Comparison of ENCODE assay signal across 24 cellular contexts in the genomic region with DNA sequence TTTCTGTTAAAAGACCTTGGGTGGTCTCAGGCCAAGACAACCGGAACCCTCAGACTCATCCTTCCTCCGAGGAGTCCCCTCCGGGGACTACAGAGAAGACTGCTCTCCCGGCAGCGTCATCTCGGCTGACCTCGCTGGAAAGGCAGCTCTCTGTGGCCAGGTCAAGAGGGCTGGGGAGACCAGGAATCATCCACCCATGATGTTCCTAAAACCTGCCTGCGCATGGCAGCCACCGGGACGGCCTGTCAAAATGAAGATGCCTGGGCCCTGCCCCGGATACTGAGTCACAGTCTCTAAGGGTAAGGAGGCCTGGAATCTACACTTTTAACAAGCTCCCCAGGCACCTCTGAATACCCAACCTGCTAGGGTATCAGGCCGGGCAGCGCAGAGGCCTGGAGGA.
DNase-seq lines count a peak whose midpoint lies in the region; ATAC-seq, FAIRE-seq and TF ChIP-seq lines count a peak whose summit lies in the region.
"Had no signal": no experiment of that assay in that cellular context is flagged by ENCODE, and none has a peak within 500 bp of the region (broad histone marks: within the 10 kb centered on the region; RNA-seq: fewer than 3 reads in every experiment).

No MANE protein-coding gene starts in this region.

- H3K4me3 ChIP-seq in PC-3 (ENCODE audit: low read length) (no peak overlapping the region), H1 (ENCODE audit: extremely low read depth in 1 of 4, insufficient read depth in 2 of 4, low read depth in 3 of 4, low read length in 4 of 4) (no peak overlapping the region), mesendoderm (ENCODE audit: low read length) (no peak overlapping the region), trophoblast cell (ENCODE audit: low read depth, low read length) (no peak overlapping the region), left lung (no peak overlapping the region)
- H3K4me3 ChIP-seq: A549; BLaER1 treated with 17β-estradiol and CSF1 and Interleukin-3, amounts not matched to agents 10 nM and 100 nM; GM12878; GM23338; HAP-1 had no signal

- H3K79me1 ChIP-seq in H1 (ENCODE audit: low read depth, low read length) (no peaks in the 10 kb centered on the region), mesendoderm (ENCODE audit: low read length) (no peaks in the 10 kb centered on the region), trophoblast cell (ENCODE audit: low read length) (no peaks in the 10 kb centered on the region)

- H3K79me2 ChIP-seq in PC-3 (ENCODE audit: low read length) (no peaks in the 10 kb centered on the region), H1 (ENCODE audit: control insufficient read depth in 1 of 2, insufficient read depth in 2 of 2, low read length in 2 of 2) (no peaks in the 10 kb centered on the region), mesendoderm (ENCODE audit: control insufficient read depth, insufficient read depth, low read length) (no peaks in the 10 kb centered on the region), trophoblast cell (ENCODE audit: control insufficient read depth, insufficient read depth, low read length, poor library complexity) (no peaks in the 10 kb centered on the region)

- FAIRE-seq in H1 (lab: Jason Lieb, UNC) = no peak
- FAIRE-seq: A549, D721Med, GM12878, H54 had no signal

- H3K18ac ChIP-seq in H1 (ENCODE audit: extremely low read depth, low read length) (no peak overlapping the region), mesendoderm (ENCODE audit: low read length) (no peak overlapping the region), trophoblast cell (ENCODE audit: low read length) (no peak overlapping the region)

- no peaks in the 10 kb centered on the region for H3K9me3 Mint-ChIP-seq in naive thymus-derived CD8-positive, alpha-beta T cell
- H3K9me3 Mint-ChIP-seq: CD14-positive monocyte; CD4-positive, alpha-beta T cell; CD8-positive, alpha-beta memory T cell; GM23338; HFFc6 had no signal

- DNase-seq in PC-3 (no peak), H1 (ENCODE audit: low read depth in 1 of 2, low spot score in 2 of 2) (no peak), mesendoderm (peak; percentile 47), NCI-H510A treated with DMSO at 0.1 percent for 48 hours (lab: John Stamatoyannopoulos, UW) (no peak), trophoblast cell (no peak), left lung (no peak)
- no peak for DNase-seq in naive thymus-derived CD8-positive, alpha-beta T cell
- DNase-seq: AML-193; CD4-positive, alpha-beta T cell; DMS 273 treated with DMSO at 0.1 percent for 48 hours; DMS79; EL; GDM1; HFFc6 had no signal

- H3K9me2 ChIP-seq in PC-3 (replicated peaks; ENCODE audit: low read length) = no peaks in the 10 kb centered on the region

- no peaks in the 10 kb centered on the region for H4K20me1 ChIP-seq in PC-3 (ENCODE audit: low read length)
- no peaks in the 10 kb centered on the region for H4K20me1 ChIP-seq in H1 (replicated peaks in 1 of 2; ENCODE audit: control insufficient read depth in 1 of 2, insufficient read depth in 2 of 2, low read length in 2 of 2)

- H4K8ac ChIP-seq in H1 (ENCODE audit: extremely low read depth, insufficient read depth, low read length) (no peak overlapping the region), mesendoderm (ENCODE audit: low read depth, low read length) (no peak overlapping the region), trophoblast cell (ENCODE audit: low read depth, low read length) (no peak overlapping the region)

- H3K4me2 ChIP-seq in PC-3 (ENCODE audit: low read length) (no peak overlapping the region), H1 (ENCODE audit: insufficient read depth in 1 of 2, low read depth in 2 of 2, low read length in 2 of 2) (no peak overlapping the region), mesendoderm (ENCODE audit: low read length) (no peak overlapping the region), trophoblast cell (ENCODE audit: low read length) (no peak overlapping the region)
- H3K4me2 ChIP-seq: A549; BLaER1 treated with 17β-estradiol and CSF1 and Interleukin-3, amounts not matched to agents 10 nM and 100 nM; GM23338 had no signal

- no peaks in the 10 kb centered on the region for H3F3A ChIP-seq in PC-3 (ENCODE audit: low read length, unreplicated experiment)

- H2BK120ac ChIP-seq in H1 (replicated peaks; ENCODE audit: low read depth, low read length) (no peak overlapping the region), mesendoderm (ENCODE audit: low read depth, low read length) (no peak overlapping the region), trophoblast cell (ENCODE audit: insufficient read depth, low read length, poor library complexity) (no peak overlapping the region)

- H2BK15ac ChIP-seq in H1 (ENCODE audit: low read length) = peak overlapping the region; percentile 31; the same call in 1 of the 2 replicates
- no peak overlapping the region for H2BK15ac ChIP-seq in mesendoderm (replicated peaks; ENCODE audit: low read depth)

- H2BK12ac ChIP-seq in H1 (ENCODE audit: low read depth, low read length) (0 out of 2 replicates have a peak overlapping the region, but pooled peaks have one; percentile 33), trophoblast cell (ENCODE audit: low read length) (no peak overlapping the region)

- TF ChIP-seq EP300 in H1 (IDR thresholded peaks at IDR 0.05; ENCODE audit: borderline replicate concordance in 1 of 2, low read depth in 2 of 2, low read length in 2 of 2) = no peak

- peaks cover 9 to 17% (median 14%) of the 10 kb centered on the region in 4 donors for H3K4me1 Mint-ChIP-seq in naive thymus-derived CD8-positive, alpha-beta T cell

- ATAC-seq in PC-3 (0 out of 2 replicates have a peak, but pooled peaks have one; percentile 31), left lung (no peak)
- ATAC-seq in naive thymus-derived CD8-positive, alpha-beta T cell = no peak

- no TSS peak for BruUV-seq in PC-3 (replicated peaks; lab: Mats Ljungman, UMichigan)

- intact Hi-C loops in PC-3 (cut with micrococcal nuclease) (no loop called here), left lung (cut with DNase I) (no loop called here)

- H3K56ac ChIP-seq in H1 (replicated peaks; ENCODE audit: insufficient read length, low read depth, low read length) = no peak overlapping the region
- H3K56ac ChIP-seq in mesendoderm (ENCODE audit: low read length) = no peak overlapping the region

- no peak overlapping the region for H3K14ac ChIP-seq in H1 (ENCODE audit: insufficient read length)
- H3K14ac ChIP-seq in trophoblast cell (ENCODE audit: low read length) = no peak overlapping the region

- CTCF ChIA-PET in PC-3 (lab: Charles Lee) = interaction anchor here (1.0 kb wide), 1 partner anchor 9 kb away, joined by 4 read pairs; no protein-coding TSS in a partner anchor
- CTCF ChIA-PET in H1 (lab: Charles Lee; ENCODE audit: partially characterized antibody) = interaction anchor here (0.6 to 14.5 kb wide), 26 partner anchors 9 to 294 kb away, joined by 3 to 182 read pairs (median 4); no protein-coding TSS in a partner anchor

- H3K23me2 ChIP-seq in H1 (ENCODE audit: low read depth, low read length) = no peaks in the 10 kb centered on the region

- no peak overlapping the region for H3K27ac Mint-ChIP-seq in naive thymus-derived CD8-positive, alpha-beta T cell
- H3K27ac Mint-ChIP-seq: CD14-positive monocyte; CD4-positive, alpha-beta T cell; GM23338; HFFc6 had no signal

- H3K36me3 ChIP-seq in PC-3 (ENCODE audit: low read depth, low read length) = no peaks in the 10 kb centered on the region
- no peaks in the 10 kb centered on the region for H3K36me3 ChIP-seq in H1 (ENCODE audit: control insufficient read depth in 2 of 4, insufficient read depth in 4 of 4, low read length in 3 of 4)
- no peaks in the 10 kb centered on the region for H3K36me3 ChIP-seq in mesendoderm (ENCODE audit: control insufficient read depth, insufficient read depth, low read length)
- no peaks in the 10 kb centered on the region for H3K36me3 ChIP-seq in trophoblast cell (ENCODE audit: control insufficient read depth in 1 of 2, insufficient read depth in 2 of 2, low read length in 2 of 2)
- no peaks in the 10 kb centered on the region for H3K36me3 ChIP-seq in left lung
- H3K36me3 ChIP-seq: BE2C; BLaER1 treated with 17β-estradiol and CSF1 and Interleukin-3, amounts not matched to agents 10 nM and 100 nM; HAP-1 had no signal

- 88% methylated on average over 13 of the region's 13 CpGs; no CpG with 5 or more reads in 1 of the 2 experiments for WGBS in H1 (ENCODE audit: extremely low coverage in 1 of 2, insufficient coverage in 1 of 2, insufficient read length in 1 of 2, insufficient replicate concordance in 2 of 2, low coverage in 1 of 2, low lambda C conversion rate in 2 of 2, missing lambda C conversion rate in 1 of 2), 2 experiments
- no CpG with 5 or more reads among the region's 13 CpGs for WGBS in mesendoderm (ENCODE audit: extremely low coverage, insufficient coverage, low lambda C conversion rate)
- WGBS in trophoblast cell (ENCODE audit: extremely low coverage, insufficient coverage, insufficient read length) = no CpG with 5 or more reads among the region's 13 CpGs

- H4K5ac ChIP-seq in H1 (ENCODE audit: insufficient read length, low read depth, low read length) (no peak overlapping the region), mesendoderm (ENCODE audit: low read length) (no peak overlapping the region)

- H2AK5ac ChIP-seq in H1 (ENCODE audit: low read depth, low read length) = no peak overlapping the region
- H2AK5ac ChIP-seq in mesendoderm (ENCODE audit: low read length) = no peak overlapping the region
- H2AK5ac ChIP-seq in trophoblast cell (ENCODE audit: low read length) = no peak overlapping the region

- H4K91ac ChIP-seq in H1 (replicated peaks; ENCODE audit: insufficient read length, low read length) (no peak overlapping the region), trophoblast cell (ENCODE audit: low read depth, low read length) (no peak overlapping the region)

- no peaks in the 10 kb centered on the region for H3K27me3 ChIP-seq in PC-3 (ENCODE audit: low read length)
- H3K27me3 ChIP-seq in H1 (replicated peaks in 1 of 4; ENCODE audit: control insufficient read depth in 3 of 4, extremely low read depth in 1 of 4, insufficient read depth in 3 of 4, low read length in 3 of 4) = no peaks in the 10 kb centered on the region; a peak in 1 of 7 replicates
- no peaks in the 10 kb centered on the region for H3K27me3 ChIP-seq in mesendoderm (ENCODE audit: insufficient read depth, low read length, poor library complexity)
- H3K27me3 ChIP-seq in trophoblast cell (ENCODE audit: insufficient read depth, low read length) = no peaks in the 10 kb centered on the region
- peaks cover 0 to 39% of the 10 kb centered on the region in 2 donors for H3K27me3 ChIP-seq in left lung
- H3K27me3 ChIP-seq: BE2C had no signal

- H3K27me3 Mint-ChIP-seq in naive thymus-derived CD8-positive, alpha-beta T cell = peaks cover 3 to 21% (median 15%) of the 10 kb centered on the region in 5 donors

- H3K9me3 ChIP-seq in PC-3 (ENCODE audit: low read length) (no peaks in the 10 kb centered on the region), H1 (ENCODE audit: insufficient read depth in 2 of 2, low read depth in 1 of 2, low read length in 1 of 2) (no peaks in the 10 kb centered on the region), trophoblast cell (ENCODE audit: insufficient read depth, low read depth, low read length) (no peaks in the 10 kb centered on the region), left lung (no peaks in the 10 kb centered on the region)
- H3K9me3 ChIP-seq: A549; BE2C; BLaER1 treated with 17β-estradiol and CSF1 and Interleukin-3, amounts not matched to agents 10 nM and 100 nM; HAP-1 had no signal

- H3K4me3 Mint-ChIP-seq in naive thymus-derived CD8-positive, alpha-beta T cell = no peak overlapping the region
- H3K4me3 Mint-ChIP-seq: CD4-positive, alpha-beta T cell; CD8-positive, alpha-beta memory T cell; GM23338; HFFc6 had no signal

- no peak for TF ChIP-seq RAD21 in H1 (IDR thresholded peaks at IDR 0.05 in 1 of 2, conservative IDR thresholded peaks at IDR 0.05 in 1 of 2; ENCODE audit: low read depth in 2 of 2, low read length in 2 of 2)

- no peak overlapping the region for H2BK20ac ChIP-seq in H1 (ENCODE audit: low read length)

- no peak for TF ChIP-seq POLR2A in H1 (IDR thresholded peaks at IDR 0.05; ENCODE audit: control extremely low read depth in 1 of 2, low read depth in 2 of 2, low read length in 2 of 2)

- H3K23ac ChIP-seq in H1 (ENCODE audit: insufficient read length) (no peak overlapping the region), mesendoderm (ENCODE audit: low read length) (no peak overlapping the region), trophoblast cell (ENCODE audit: low read length) (no peak overlapping the region)

- TF ChIP-seq CTCF in PC-3 (conservative IDR thresholded peaks at IDR 0.05; ENCODE audit: low read depth, low read length) (no peak), H1 (IDR thresholded peaks at IDR 0.05; ENCODE audit: control extremely low read depth in 1 of 3, insufficient read depth in 1 of 3, low read depth in 1 of 3, low read length in 3 of 3) (no peak), left lung (IDR thresholded peaks at IDR 0.05) (no peak)

- H3K27ac ChIP-seq in PC-3 (ENCODE audit: low read length) = no peak overlapping the region
- no peak overlapping the region for H3K27ac ChIP-seq in H1 (ENCODE audit: low read depth, low read length)
- H3K27ac ChIP-seq in mesendoderm (ENCODE audit: low read depth, low read length) = no peak overlapping the region
- no peak overlapping the region for H3K27ac ChIP-seq in trophoblast cell (ENCODE audit: low read depth, low read length)
- no peak overlapping the region for H3K27ac ChIP-seq in left lung
- H3K27ac ChIP-seq: A549; BLaER1 treated with 17β-estradiol and CSF1 and Interleukin-3, amounts not matched to agents 10 nM and 100 nM had no signal

- no peaks in the 10 kb centered on the region for H3K4me1 ChIP-seq in PC-3 (ENCODE audit: insufficient read depth, low read length)
- H3K4me1 ChIP-seq in H1 (replicated peaks in 1 of 4; ENCODE audit: control insufficient read depth in 3 of 4, insufficient read depth in 4 of 4, low read length in 3 of 4) = peaks cover 6 to 10% (median 8%) of the 10 kb centered on the region in 4 experiments; a peak in 6 of 7 replicates
- H3K4me1 ChIP-seq in mesendoderm (ENCODE audit: control insufficient read depth, low read depth, low read length) = no peaks in the 10 kb centered on the region
- peaks cover 0 to 3% of the 10 kb centered on the region in 2 experiments for H3K4me1 ChIP-seq in trophoblast cell (ENCODE audit: control insufficient read depth in 1 of 2, insufficient read depth in 2 of 2, low read length in 2 of 2)
- H3K4me1 ChIP-seq in left lung = peaks cover 0 to 18% of the 10 kb centered on the region in 2 donors
- H3K4me1 ChIP-seq: A549, HAP-1 had no signal

- H3K4ac ChIP-seq in H1 (replicated peaks; ENCODE audit: insufficient read length, low read depth, low read length) (no peak overlapping the region), mesendoderm (ENCODE audit: low read depth, low read length) (no peak overlapping the region), trophoblast cell (ENCODE audit: low read depth, low read length) (no peak overlapping the region)

- POLR2A ChIA-PET in PC-3 (lab: Charles Lee; ENCODE audit: unreplicated experiment) (no interaction called here), H1 (lab: Charles Lee; ENCODE audit: partially characterized antibody) (no interaction called here)
- POLR2A ChIA-PET in naive thymus-derived CD8-positive, alpha-beta T cell (lab: Charles Lee) = no interaction called here

- no peak overlapping the region for H4K12ac ChIP-seq in trophoblast cell (ENCODE audit: low read depth, low read length)

- H2BK5ac ChIP-seq in H1 (ENCODE audit: low read depth, low read length) (no peak overlapping the region), mesendoderm (ENCODE audit: low read length) (no peak overlapping the region), trophoblast cell (ENCODE audit: low read depth, low read length, poor library complexity) (no peak overlapping the region)

- H3K9ac ChIP-seq in PC-3 (ENCODE audit: low read length) = no peak overlapping the region
- no peak overlapping the region for H3K9ac ChIP-seq in H1 (replicated peaks in 1 of 4; ENCODE audit: extremely low read depth in 1 of 4, low read depth in 3 of 4, low read length in 3 of 4)
- no peak overlapping the region for H3K9ac ChIP-seq in mesendoderm (ENCODE audit: low read length)
- no peak overlapping the region for H3K9ac ChIP-seq in trophoblast cell (ENCODE audit: low read length)
- H3K9ac ChIP-seq: BLaER1 treated with 17β-estradiol and CSF1 and Interleukin-3, amounts not matched to agents 10 nM and 100 nM had no signal

- H3K36me3 Mint-ChIP-seq in naive thymus-derived CD8-positive, alpha-beta T cell = no peaks in the 10 kb centered on the region
- H3K36me3 Mint-ChIP-seq: CD14-positive monocyte; CD8-positive, alpha-beta memory T cell had no signal

- H2AFZ ChIP-seq in PC-3 (ENCODE audit: low read length) = no peak overlapping the region
- no peak overlapping the region for H2AFZ ChIP-seq in H1 (ENCODE audit: low read length)
- no peak overlapping the region for H2AFZ ChIP-seq in trophoblast cell (ENCODE audit: insufficient read depth, low read length, poor library complexity)
- H2AFZ ChIP-seq: GM23338 had no signal
